ENCODE assay signal across 12 cellular contexts in the genomic region with DNA sequence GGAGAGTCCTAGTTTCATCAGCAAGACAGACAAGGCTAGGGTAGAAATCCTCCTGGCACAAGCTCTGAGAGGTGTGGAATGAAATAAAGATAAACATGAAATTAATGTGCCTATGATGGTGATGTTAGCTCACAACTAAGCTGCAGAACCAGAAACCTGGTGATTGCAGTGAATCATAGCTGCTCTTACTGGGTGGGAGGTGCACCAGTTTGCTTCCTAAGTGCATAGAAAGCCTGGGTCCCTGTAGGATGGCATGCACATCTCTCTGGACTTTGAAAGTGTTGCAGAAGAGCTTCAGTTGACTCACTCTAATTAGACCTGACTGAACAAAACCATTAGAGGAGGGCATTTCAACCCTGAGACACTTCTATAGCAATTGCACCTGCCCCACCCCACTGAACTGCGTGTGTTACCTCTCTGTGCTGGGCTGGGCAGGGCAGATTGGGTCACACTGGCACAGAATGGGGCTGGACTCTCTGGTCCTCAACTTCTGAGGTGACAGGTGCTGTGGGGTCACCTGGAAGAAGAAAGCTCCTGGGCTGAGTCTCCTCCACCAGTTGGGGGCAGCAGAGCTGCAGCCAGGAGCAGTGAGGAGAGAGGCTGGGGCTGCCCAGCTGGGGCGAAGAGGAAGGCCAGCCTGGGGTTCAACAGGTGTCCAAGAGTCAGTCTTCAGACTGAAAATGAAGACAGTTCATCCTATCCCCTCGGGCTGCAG. TPM values are rescaled to one million over a fixed set of nuclear protein-coding genes. Genes with fewer than 3 reads are reported as not detected.
DNase-seq lines count a peak whose midpoint lies in the region; ATAC-seq, FAIRE-seq and TF ChIP-seq lines count a peak whose summit lies in the region.
"Had no signal": no experiment of that assay in that cellular context is flagged by ENCODE, and none has a peak within 500 bp of the region (broad histone marks: within the 10 kb centered on the region; RNA-seq: fewer than 3 reads in every experiment).

No MANE protein-coding gene starts in this region.

- no peak overlapping the region for H3K27ac Mint-ChIP-seq in Caco-2 (ENCODE audit: unreplicated experiment)
- H3K27ac Mint-ChIP-seq: activated naive CD4-positive, alpha-beta T cell treated with anti-CD3 and anti-CD28 coated beads, Interleukin-2, amount 50 U/mL, for 72 hours had no signal

- H3K9ac ChIP-seq in K562 (ENCODE audit: insufficient read depth in 1 of 2, low read depth in 2 of 2, low read length in 2 of 2) (peak overlapping the region in 1 of 2 experiments; percentile 29; a peak in 1 of 4 replicates), mesendoderm (ENCODE audit: low read length) (no peak overlapping the region), trophoblast cell (ENCODE audit: low read length) (no peak overlapping the region)

- peaks cover 4% of the 10 kb centered on the region for H3K9me1 ChIP-seq in K562 (ENCODE audit: control insufficient read depth, insufficient read depth, low read length)

- DNase-seq in Caco-2 (peak in 1 of 2 experiments; percentile 29), H7 (peak; percentile 51), K562 (ENCODE audit: extremely low read depth in 1 of 4, low spot score in 3 of 4) (peak in 1 of 4 experiments; percentile 83), mesendoderm (peak; percentile 16), trophoblast cell (no peak), T1000 (lab: John Stamatoyannopoulos, UW) (no peak)
- no peak for DNase-seq in activated CD4-positive, alpha-beta T cell treated with anti-CD3 and anti-CD28 coated beads, Interleukin-2, amount 50 U/mL, for 1 hour
- DNase-seq: esophagus squamous epithelium, NCI-H2227 treated with DMSO at 0.1 percent for 48 hours had no signal

- no peak overlapping the region for H4K12ac ChIP-seq in trophoblast cell (ENCODE audit: low read depth, low read length)

- H3K23ac ChIP-seq in mesendoderm (ENCODE audit: low read length) (no peak overlapping the region), trophoblast cell (ENCODE audit: low read length) (no peak overlapping the region)

- H2BK5ac ChIP-seq in mesendoderm (ENCODE audit: low read length) (no peak overlapping the region), trophoblast cell (ENCODE audit: low read depth, low read length, poor library complexity) (no peak overlapping the region)

- POLR2A ChIA-PET in Caco-2 (lab: Charles Lee) = no interaction called here
- POLR2A ChIA-PET in K562 (lab: Yijun Ruan, JAX) = interaction anchor here (0.6 to 11.0 kb wide), 21 partner anchors 9 to 700 kb away, joined by 3 to 122 read pairs (median 3); a partner anchor contains a TSS

- H2BK120ac ChIP-seq in mesendoderm (ENCODE audit: low read depth, low read length) = no peak overlapping the region
- H2BK120ac ChIP-seq in trophoblast cell (ENCODE audit: insufficient read depth, low read length, poor library complexity) = no peak overlapping the region

- no peak for TF ChIP-seq POLR2A in K562 (conservative IDR thresholded peaks at IDR 0.05)

- H3K14ac ChIP-seq in trophoblast cell (ENCODE audit: low read length) = no peak overlapping the region

- no peaks in the 10 kb centered on the region for H3K27me3 Mint-ChIP-seq in Caco-2 (ENCODE audit: insufficient read depth, unreplicated experiment)

- FAIRE-seq in K562 (lab: Jason Lieb, UNC) = no peak

- CTCF ChIA-PET in Caco-2 (lab: Charles Lee) (interaction anchor here (0.7 to 1.3 kb wide), 7 partner anchors 9 to 67 kb away, joined by 3 to 6 read pairs (median 3); no protein-coding TSS in a partner anchor), K562 (lab: Yijun Ruan, JAX; ENCODE audit: low intra/inter-chr PET ratio) (interaction anchor here (0.6 to 1.3 kb wide), 11 partner anchors 8 to 248 kb away, joined by 3 to 6 read pairs (median 3); no protein-coding TSS in a partner anchor)

- BruUV-seq in Caco-2 (replicated peaks; lab: Mats Ljungman, UMichigan) = no TSS peak
- no TSS peak for BruUV-seq in K562 (replicated peaks; lab: Mats Ljungman, UMichigan)

- no peak overlapping the region for H4K5ac ChIP-seq in mesendoderm (ENCODE audit: low read length)

- no peak overlapping the region for H3K4me3 Mint-ChIP-seq in Caco-2 (ENCODE audit: unreplicated experiment)

- H3K4me1 ChIP-seq in Caco-2 (no peaks in the 10 kb centered on the region; the same call in 1 of the 2 replicates), K562 (replicated peaks in 1 of 2; ENCODE audit: control insufficient read depth in 2 of 2, insufficient read depth in 2 of 2, low read length in 2 of 2) (no peaks in the 10 kb centered on the region), mesendoderm (ENCODE audit: control insufficient read depth, low read depth, low read length) (no peaks in the 10 kb centered on the region), trophoblast cell (ENCODE audit: control insufficient read depth in 1 of 2, insufficient read depth in 2 of 2, low read length in 2 of 2) (no peaks in the 10 kb centered on the region)
- H3K4me1 ChIP-seq: esophagus squamous epithelium, tibial artery had no signal

- H3K9me3 ChIP-seq in Caco-2 (no peaks in the 10 kb centered on the region), K562 (replicated peaks; ENCODE audit: control insufficient read depth, insufficient read depth, low read depth, low read length) (no peaks in the 10 kb centered on the region), trophoblast cell (ENCODE audit: insufficient read depth, low read depth, low read length) (peaks cover 9% of the 10 kb centered on the region)
- H3K9me3 ChIP-seq: esophagus squamous epithelium, tibial artery had no signal

- TF ChIP-seq RAD21 in K562 (CRISPR knock-in tag; conservative IDR thresholded peaks at IDR 0.05 in 1 of 2, IDR thresholded peaks at IDR 0.05 in 1 of 2) = peak in 1 of 2 experiments; percentile 91; a peak in 2 of 4 replicates

- no peak for TF ChIP-seq EP300 in K562 (IDR thresholded peaks at IDR 0.05; ENCODE audit: low read length)

- no peak overlapping the region for H3K18ac ChIP-seq in mesendoderm (ENCODE audit: low read length)
- no peak overlapping the region for H3K18ac ChIP-seq in trophoblast cell (ENCODE audit: low read length)

- no peak overlapping the region for H2AK5ac ChIP-seq in mesendoderm (ENCODE audit: low read length)
- H2AK5ac ChIP-seq in trophoblast cell (ENCODE audit: low read length) = no peak overlapping the region

- H3K4me2 ChIP-seq in K562 (ENCODE audit: insufficient read depth, low read length) (no peak overlapping the region), mesendoderm (ENCODE audit: low read length) (no peak overlapping the region), trophoblast cell (ENCODE audit: low read length) (no peak overlapping the region)

- H4K91ac ChIP-seq in trophoblast cell (ENCODE audit: low read depth, low read length) = no peak overlapping the region

- H2AFZ ChIP-seq in K562 (ENCODE audit: low read depth, low read length) (no peak overlapping the region), trophoblast cell (ENCODE audit: insufficient read depth, low read length, poor library complexity) (no peak overlapping the region)

- no peak overlapping the region for H2BK15ac ChIP-seq in mesendoderm (replicated peaks; ENCODE audit: low read depth)

- H3K4me3 ChIP-seq in Caco-2 (ENCODE audit: low read depth, low read length) = no peak overlapping the region
- no peak overlapping the region for H3K4me3 ChIP-seq in H7 (ENCODE audit: insufficient read depth, low read depth, low read length)
- H3K4me3 ChIP-seq in K562 = no peak overlapping the region
- H3K4me3 ChIP-seq in mesendoderm (ENCODE audit: low read length) = no peak overlapping the region
- no peak overlapping the region for H3K4me3 ChIP-seq in trophoblast cell (ENCODE audit: low read depth, low read length)
- H3K4me3 ChIP-seq: esophagus squamous epithelium, tibial artery had no signal

- H3K79me1 ChIP-seq in mesendoderm (ENCODE audit: low read length) (no peaks in the 10 kb centered on the region), trophoblast cell (ENCODE audit: low read length) (no peaks in the 10 kb centered on the region)

- H4K20me1 ChIP-seq in K562 (replicated peaks; ENCODE audit: control insufficient read depth, insufficient read depth, low read length) = peaks cover 25% of the 10 kb centered on the region

- in situ Hi-C loops in K562 (cut with MboI) = no loop called here

- ATAC-seq in K562 = peak; percentile 86
- ATAC-seq in GM18502 (IDR thresholded peaks at IDR 0.05; ENCODE audit: poor library complexity, unreplicated experiment) = no peak

- H3K79me2 ChIP-seq in K562 (ENCODE audit: control insufficient read depth, insufficient read depth, low read length) (no peaks in the 10 kb centered on the region), mesendoderm (ENCODE audit: control insufficient read depth, insufficient read depth, low read length) (no peaks in the 10 kb centered on the region), trophoblast cell (ENCODE audit: control insufficient read depth, insufficient read depth, low read length, poor library complexity) (no peaks in the 10 kb centered on the region)

- H4K8ac ChIP-seq in mesendoderm (ENCODE audit: low read depth, low read length) = no peak overlapping the region
- no peak overlapping the region for H4K8ac ChIP-seq in trophoblast cell (ENCODE audit: low read depth, low read length)

- peak; percentile 20 to 43 for TF ChIP-seq CTCF in Caco-2 (IDR thresholded peaks at IDR 0.05; ENCODE audit: insufficient read depth in 1 of 2, low read depth in 1 of 2, low read length in 1 of 2, severe bottlenecking in 1 of 2, unreplicated experiment in 1 of 2)
- TF ChIP-seq CTCF in K562 (IDR thresholded peaks at IDR 0.05 in 2 of 3, conservative IDR thresholded peaks at IDR 0.05 in 1 of 3; ENCODE audit: insufficient read depth in 2 of 3, low read depth in 1 of 3, low read length in 3 of 3) = peak in 1 of 3 experiments; percentile 93; a peak in 2 of 6 replicates

- H3K36me3 Mint-ChIP-seq in Caco-2 (ENCODE audit: insufficient read depth, unreplicated experiment) = no peaks in the 10 kb centered on the region
- H3K36me3 Mint-ChIP-seq: activated naive CD4-positive, alpha-beta T cell treated with anti-CD3 and anti-CD28 coated beads, Interleukin-2, amount 50 U/mL, for 72 hours had no signal

- 0% methylated on average over 3 of the region's 3 CpGs for WGBS in K562 (ENCODE audit: insufficient coverage, low coverage, missing lambda C conversion rate)
- WGBS in mesendoderm (ENCODE audit: extremely low coverage, insufficient coverage, low lambda C conversion rate) = no CpG with 5 or more reads among the region's 3 CpGs
- no CpG with 5 or more reads among the region's 3 CpGs for WGBS in trophoblast cell (ENCODE audit: extremely low coverage, insufficient coverage, insufficient read length)

- H3K27ac ChIP-seq in K562 (ENCODE audit: extremely low read depth, low read depth, low read length) (no peak overlapping the region), mesendoderm (ENCODE audit: low read depth, low read length) (no peak overlapping the region), trophoblast cell (ENCODE audit: low read depth, low read length) (no peak overlapping the region)
- H3K27ac ChIP-seq: esophagus squamous epithelium, tibial artery had no signal

- no peaks in the 10 kb centered on the region for H3K9me3 Mint-ChIP-seq in Caco-2 (ENCODE audit: unreplicated experiment)
- H3K9me3 Mint-ChIP-seq: activated naive CD4-positive, alpha-beta T cell treated with anti-CD3 and anti-CD28 coated beads, Interleukin-2, amount 50 U/mL, for 72 hours had no signal

- no peaks in the 10 kb centered on the region for H3K4me1 Mint-ChIP-seq in Caco-2 (ENCODE audit: low read depth, unreplicated experiment)

- intact Hi-C loops in Caco-2 (cut with micrococcal nuclease; ENCODE audit: unreplicated experiment) = no loop called here
- intact Hi-C loops in K562 (cut with micrococcal nuclease) = no loop called here

- H2BK12ac ChIP-seq in trophoblast cell (ENCODE audit: low read length) = no peak overlapping the region

- no peak overlapping the region for H3K56ac ChIP-seq in mesendoderm (ENCODE audit: low read length)

- H3K4ac ChIP-seq in mesendoderm (ENCODE audit: low read depth, low read length) = no peak overlapping the region
- no peak overlapping the region for H3K4ac ChIP-seq in trophoblast cell (ENCODE audit: low read depth, low read length)

- H3K36me3 ChIP-seq in Caco-2 (ENCODE audit: control insufficient read depth, insufficient read depth, low read length) (no peaks in the 10 kb centered on the region), H7 (replicated peaks; ENCODE audit: control insufficient read depth, insufficient read depth, low read length) (no peaks in the 10 kb centered on the region), K562 (ENCODE audit: control insufficient read depth, insufficient read depth, low read length) (no peaks in the 10 kb centered on the region), mesendoderm (ENCODE audit: control insufficient read depth, insufficient read depth, low read length) (no peaks in the 10 kb centered on the region), trophoblast cell (ENCODE audit: control insufficient read depth in 1 of 2, insufficient read depth in 2 of 2, low read length in 2 of 2) (no peaks in the 10 kb centered on the region)
- H3K36me3 ChIP-seq: esophagus squamous epithelium, tibial artery had no signal

- H3K27me3 ChIP-seq in Caco-2 (replicated peaks; ENCODE audit: control insufficient read depth, insufficient read depth, low read length) (no peaks in the 10 kb centered on the region), H7 (ENCODE audit: control insufficient read depth, insufficient read depth, low read length) (peaks cover 37% of the 10 kb centered on the region), K562 (ENCODE audit: control insufficient read depth in 2 of 2, insufficient read depth in 2 of 2, low read length in 2 of 2) (peaks cover 0 to 38% of the 10 kb centered on the region in 2 experiments; a peak in 2 of 5 replicates), mesendoderm (ENCODE audit: insufficient read depth, low read length, poor library complexity) (no peaks in the 10 kb centered on the region), trophoblast cell (ENCODE audit: insufficient read depth, low read length) (no peaks in the 10 kb centered on the region)

RNA-seq across cellular contexts. Expression of a gene that starts 57.9 kb away (rescaled TPM):
- total RNA-seq in Caco-2 (2022) (0.34 TPM in 1 of 2 replicates, not detected in the other), K562 (2014; rRNA removed) (not detected in 2 replicates), K562 (2014; rRNA removed; fragmentation: Illumina TruSeq; extraction: Trizol) (not detected in 2 replicates), K562 (2015; rRNA removed; fragmentation: Illumina TruSeq; extraction: Trizol) (not detected in 2 replicates), K562 (2021) (not detected in 2 replicates)
- total RNA-seq in H7 (2014; rRNA removed; shearing (Covaris generic)) = not detected in 2 replicates
- not detected in 2 replicates for total RNA-seq in K562 (2011; cell fraction: chromatin; rRNA removed; ENCODE audit: low replicate concordance)
- not detected in 2 replicates for total RNA-seq in K562 (2011; cell fraction: nucleolus; rRNA removed)
- not detected in 2 replicates for total RNA-seq in K562 (2011; cell fraction: nucleoplasm; rRNA removed)
- polyA plus RNA-seq in K562 (2011; rRNA removed) (not detected in 2 replicates), K562 (2014; fragmentation: Illumina TruSeq; extraction: Trizol) (not detected in 2 replicates), K562 (2014; fragmentation: Nextera tagmentation; extraction: Ambion mirVana) (not detected), K562 (2014; rRNA removed) (not detected in 2 replicates)
- polyA plus RNA-seq in K562 (2011; cell fraction: cytosol; rRNA removed) = not detected in 2 replicates
- polyA plus RNA-seq in K562 (2011; cell fraction: nucleus; rRNA removed) = not detected in 2 replicates
- polyA plus RNA-seq in K562 (2012) = not detected in 2 replicates
- polyA minus RNA-seq in K562 (2011; rRNA and poly(A)+ RNA removed) = not detected in 2 replicates
- not detected in 2 replicates for polyA minus RNA-seq in K562 (2011; cell fraction: cytosol; rRNA and poly(A)+ RNA removed)
- not detected in 2 replicates for polyA minus RNA-seq in K562 (2011; cell fraction: nucleus; rRNA and poly(A)+ RNA removed)
- polyA plus RNA-seq in mesendoderm (2013, experiment 1 of 2) = not detected
- polyA plus RNA-seq in mesendoderm (2013, experiment 2 of 2) = not detected
- 1.4 and 1.5 TPM in 2 replicates for polyA plus RNA-seq in trophoblast cell (2013)
- total RNA-seq: activated naive CD4-positive, alpha-beta T cell treated with anti-CD3 and anti-CD28 coated beads, Interleukin-2, amount 50 U/mL, for 72 hours; esophagus squamous epithelium had no signal

Comparison
In these comparisons a context has a peak if more than half of its experiments do, and no peak if none do; other contexts are left out.
1. DNase-seq: peak in H7 (single experiment) and mesendoderm (single experiment); none in trophoblast cell (0 of 2), activated CD4-positive, alpha-beta T cell treated with anti-CD3 and anti-CD28 coated beads, Interleukin-2, amount 50 U/mL, for 1 hour (single experiment) and T1000 (single experiment).